Comparison of ENCODE assay signal across 14 cellular contexts in the genomic region with DNA sequence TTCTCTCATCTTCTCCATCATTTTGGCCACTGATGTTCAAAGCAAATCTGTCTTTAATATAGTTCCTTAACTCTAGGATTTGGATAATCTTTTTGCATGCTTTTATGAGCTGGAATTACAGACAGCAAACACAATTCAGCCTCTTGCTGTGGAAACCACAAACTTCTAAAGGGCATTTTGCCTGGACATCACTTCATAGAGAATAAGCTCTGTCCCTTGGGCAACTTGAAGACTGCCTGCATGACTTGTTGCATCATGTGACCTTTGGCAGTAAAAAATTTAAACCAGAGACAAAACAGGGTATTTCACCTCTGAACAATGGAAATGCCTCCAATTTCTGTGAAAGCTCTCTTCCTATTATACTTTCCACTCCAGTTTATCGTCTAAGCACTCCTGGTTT.
DNase-seq lines count a peak whose midpoint lies in the region; ATAC-seq and TF ChIP-seq lines count a peak whose summit lies in the region.
"Had no signal": no experiment of that assay in that cellular context is flagged by ENCODE, and none has a peak within 500 bp of the region (broad histone marks: within the 10 kb centered on the region; RNA-seq: fewer than 3 reads in every experiment).

No MANE protein-coding gene starts in this region.

- DNase-seq in RPMI7951 (ENCODE audit: low read depth): peak; percentile 44
- DNase-seq in cardiac fibroblast (ENCODE audit: low read depth in 2 of 2): peak; percentile 15 to 26
- DNase-seq in fibroblast of the conjunctiva (ENCODE audit: low read depth): peak; percentile 67
- DNase-seq in skeletal muscle cell (ENCODE audit: low read depth): peak; percentile 56
- DNase-seq in GF-D8 (lab: John Stamatoyannopoulos, UW): no peak
- no peak for DNase-seq in midbrain (lab: John Stamatoyannopoulos, UW)
- DNase-seq: CD8-positive, alpha-beta memory T cell; MG63; NCI-H1105 treated with DMSO at 0.1 percent for 48 hours; NCI-H187 treated with DMSO at 0.1 percent for 48 hours; NCI-H510A; NCI-H82; SIG-M5 had no signal

- H3K4me3 ChIP-seq in cardiac fibroblast (replicated peaks in 1 of 2; ENCODE audit: low read depth in 2 of 2, low read length in 2 of 2) (no peak overlapping the region), skeletal muscle cell (ENCODE audit: low read depth, low read length) (no peak overlapping the region)
- H3K4me3 ChIP-seq: MG63 had no signal

- TF ChIP-seq CTCF in cardiac fibroblast (IDR thresholded peaks at IDR 0.05; ENCODE audit: low read depth, low read length): no peak

- ATAC-seq in HG02852 (IDR thresholded peaks at IDR 0.05; ENCODE audit: unreplicated experiment): no peak

Comparison
In these comparisons a context has a peak if more than half of its experiments do, and no peak if none do; other contexts are left out.
1. DNase-seq: peak in RPMI7951 (single experiment), cardiac fibroblast (2 of 2), fibroblast of the conjunctiva (single experiment) and skeletal muscle cell (single experiment); none in GF-D8 (single experiment) and midbrain (single experiment).